In genomic region chr7:158133515-158134271, GRCh38 we compare ENCODE assay signal across 17 cellular contexts.
DNase-seq lines count a peak whose midpoint lies in the region; FAIRE-seq and TF ChIP-seq lines count a peak whose summit lies in the region.
"Had no signal": no experiment of that assay in that cellular context is flagged by ENCODE, and none has a peak within 500 bp of the region (broad histone marks: within the 10 kb centered on the region; RNA-seq: fewer than 3 reads in every experiment).

No MANE protein-coding gene starts in this region.

- H3K4ac ChIP-seq in H9 (ENCODE audit: low read depth, low read length) (no peak overlapping the region), H1 (replicated peaks; ENCODE audit: insufficient read length, low read depth, low read length) (no peak overlapping the region), mesendoderm (ENCODE audit: low read depth, low read length) (no peak overlapping the region)

- H2BK12ac ChIP-seq in H9 (ENCODE audit: insufficient read length, low read depth, low read length), result no peak overlapping the region
- H2BK12ac ChIP-seq in H1 (ENCODE audit: low read depth, low read length), result no peak overlapping the region

- H3K9ac ChIP-seq in H9 (ENCODE audit: extremely low read depth, insufficient read length, low read length) (no peak overlapping the region), H1 (replicated peaks in 1 of 4; ENCODE audit: extremely low read depth in 1 of 4, low read depth in 3 of 4, low read length in 3 of 4) (no peak overlapping the region), mesendoderm (ENCODE audit: low read length) (no peak overlapping the region)

- no peak overlapping the region; a peak in 1 of 7 replicates for H3K27ac Mint-ChIP-seq in H9
- H3K27ac Mint-ChIP-seq: B cell; CD4-positive, alpha-beta T cell; GM23338; HFFc6; IgD-negative memory B cell had no signal

- H2BK5ac ChIP-seq in H9 (ENCODE audit: insufficient read length, low read length), result no peak overlapping the region
- H2BK5ac ChIP-seq in H1 (ENCODE audit: low read depth, low read length), result no peak overlapping the region
- no peak overlapping the region for H2BK5ac ChIP-seq in mesendoderm (ENCODE audit: low read length)

- H4K91ac ChIP-seq in H9 (ENCODE audit: insufficient read length, low read depth, low read length), result no peak overlapping the region
- H4K91ac ChIP-seq in H1 (replicated peaks; ENCODE audit: insufficient read length, low read length), result no peak overlapping the region

- no peak for FAIRE-seq in H1 (lab: Jason Lieb, UNC)
- FAIRE-seq: A204.1 had no signal

- TF ChIP-seq POLR2A in H1 (IDR thresholded peaks at IDR 0.05; ENCODE audit: control extremely low read depth in 1 of 2, low read depth in 2 of 2, low read length in 2 of 2), result no peak
- TF ChIP-seq POLR2A in sigmoid colon (IDR thresholded peaks at IDR 0.05), result no peak

- no peak overlapping the region for H3K18ac ChIP-seq in H9 (ENCODE audit: insufficient read length, low read depth, low read length)
- no peak overlapping the region for H3K18ac ChIP-seq in H1 (ENCODE audit: extremely low read depth, low read length)
- H3K18ac ChIP-seq in mesendoderm (ENCODE audit: low read length), result no peak overlapping the region

- H4K5ac ChIP-seq in H9 (ENCODE audit: insufficient read length, low read depth, low read length), result no peak overlapping the region
- no peak overlapping the region for H4K5ac ChIP-seq in H1 (ENCODE audit: insufficient read length, low read depth, low read length)
- no peak overlapping the region for H4K5ac ChIP-seq in mesendoderm (ENCODE audit: low read length)

- peak; percentile 41 to 49; a peak in 3 of 4 replicates for TF ChIP-seq RAD21 in H1 (IDR thresholded peaks at IDR 0.05 in 1 of 2, conservative IDR thresholded peaks at IDR 0.05 in 1 of 2; ENCODE audit: low read depth in 2 of 2, low read length in 2 of 2)

- H2BK15ac ChIP-seq in H9 (ENCODE audit: low read depth, low read length), result no peak overlapping the region
- H2BK15ac ChIP-seq in H1 (ENCODE audit: low read length), result no peak overlapping the region
- H2BK15ac ChIP-seq in mesendoderm (replicated peaks; ENCODE audit: low read depth), result no peak overlapping the region

- POLR2A ChIA-PET in H1 (lab: Charles Lee; ENCODE audit: partially characterized antibody), result no interaction called here

- H3K9me3 Mint-ChIP-seq in H9, result no peaks in the 10 kb centered on the region
- H3K9me3 Mint-ChIP-seq: CD4-positive, alpha-beta T cell; IgD-negative memory B cell had no signal

- H3K14ac ChIP-seq in H9 (ENCODE audit: insufficient read depth, low read length) (no peak overlapping the region), H1 (ENCODE audit: insufficient read length) (no peak overlapping the region)

- H3K4me3 Mint-ChIP-seq in H9, result no peak overlapping the region
- H3K4me3 Mint-ChIP-seq: B cell; CD4-positive, alpha-beta T cell; GM23338; HFFc6; IgD-negative memory B cell had no signal

- H4K20me1 ChIP-seq in H9 (ENCODE audit: control insufficient read depth, insufficient read depth, insufficient read length) (no peaks in the 10 kb centered on the region), H1 (replicated peaks in 1 of 2; ENCODE audit: control insufficient read depth in 1 of 2, insufficient read depth in 2 of 2, low read length in 2 of 2) (peaks cover 0 to 14% of the 10 kb centered on the region in 2 experiments)

- H3K4me1 ChIP-seq in H9 (ENCODE audit: insufficient read depth, low read length) (no peaks in the 10 kb centered on the region), H1 (replicated peaks in 1 of 4; ENCODE audit: control insufficient read depth in 3 of 4, insufficient read depth in 4 of 4, low read length in 3 of 4) (no peaks in the 10 kb centered on the region; a peak in 1 of 7 replicates), mesendoderm (ENCODE audit: control insufficient read depth, low read depth, low read length) (no peaks in the 10 kb centered on the region), sigmoid colon (no peaks in the 10 kb centered on the region)

- H3K79me2 ChIP-seq in H9 (ENCODE audit: insufficient read depth, low read length), result no peaks in the 10 kb centered on the region
- H3K79me2 ChIP-seq in H1 (ENCODE audit: control insufficient read depth in 1 of 2, insufficient read depth in 2 of 2, low read length in 2 of 2), result no peaks in the 10 kb centered on the region; a peak in 1 of 4 replicates
- no peaks in the 10 kb centered on the region for H3K79me2 ChIP-seq in mesendoderm (ENCODE audit: control insufficient read depth, insufficient read depth, low read length)

- H3K4me3 ChIP-seq in H1 (ENCODE audit: extremely low read depth in 1 of 4, insufficient read depth in 2 of 4, low read depth in 3 of 4, low read length in 4 of 4) (no peak overlapping the region), mesendoderm (ENCODE audit: low read length) (no peak overlapping the region), sigmoid colon (no peak overlapping the region)
- H3K4me3 ChIP-seq: GM23338 had no signal

- no CpG with 5 or more reads among the region's 36 CpGs for WGBS in H9 (ENCODE audit: extremely low coverage, insufficient read length, low lambda C conversion rate)
- 88% methylated on average over 36 of the region's 36 CpGs; no CpG with 5 or more reads in 1 of the 2 experiments for WGBS in H1 (ENCODE audit: extremely low coverage in 1 of 2, insufficient coverage in 1 of 2, insufficient read length in 1 of 2, insufficient replicate concordance in 2 of 2, low coverage in 1 of 2, low lambda C conversion rate in 2 of 2, missing lambda C conversion rate in 1 of 2), 2 experiments
- WGBS in mesendoderm (ENCODE audit: extremely low coverage, insufficient coverage, low lambda C conversion rate), result no CpG with 5 or more reads among the region's 36 CpGs
- WGBS in sigmoid colon, 2 donors, result 90 to 94% methylated on average over 36 of the region's 36 CpGs

- no peaks in the 10 kb centered on the region for H3K9me3 ChIP-seq in H9 (ENCODE audit: control insufficient read depth, low read depth, low read length)
- H3K9me3 ChIP-seq in H1 (ENCODE audit: insufficient read depth in 2 of 2, low read depth in 1 of 2, low read length in 1 of 2), result peaks cover 37% of the 10 kb centered on the region in 2 experiments
- H3K9me3 ChIP-seq in sigmoid colon, result peaks cover 0 to 2% (median 0%) of the 10 kb centered on the region in 4 donors

- H2AK5ac ChIP-seq in H9 (ENCODE audit: insufficient read length, low read length), result no peak overlapping the region
- no peak overlapping the region for H2AK5ac ChIP-seq in H1 (ENCODE audit: low read depth, low read length)
- H2AK5ac ChIP-seq in mesendoderm (ENCODE audit: low read length), result no peak overlapping the region

- H3K23ac ChIP-seq in H9 (ENCODE audit: insufficient read length, low read depth, low read length) (no peak overlapping the region), H1 (ENCODE audit: insufficient read length) (no peak overlapping the region), mesendoderm (ENCODE audit: low read length) (no peak overlapping the region)

- H3K4me2 ChIP-seq in H9 (ENCODE audit: insufficient read depth, insufficient read length, low read length) (no peak overlapping the region), H1 (ENCODE audit: insufficient read depth in 1 of 2, low read depth in 2 of 2, low read length in 2 of 2) (no peak overlapping the region), mesendoderm (ENCODE audit: low read length) (no peak overlapping the region)
- H3K4me2 ChIP-seq: GM23338 had no signal

- H3K23me2 ChIP-seq in H9 (ENCODE audit: insufficient read length, low read depth, low read length, poor library complexity, severe bottlenecking), result no peaks in the 10 kb centered on the region
- peaks cover 26% of the 10 kb centered on the region for H3K23me2 ChIP-seq in H1 (ENCODE audit: low read depth, low read length)

- DNase-seq in H9 (peak; percentile 64), H1 (ENCODE audit: low read depth in 1 of 2, low spot score in 2 of 2) (peak in 1 of 2 experiments; percentile 58), mesendoderm (peak; percentile 4), sigmoid colon (peak; percentile 15), NCI-H748 treated with DMSO at 0.1 percent for 48 hours (lab: John Stamatoyannopoulos, UW) (no peak), activated gamma-delta T cell treated with Interleukin-2 at 50 U/mL for 16 hours (no peak)
- no peak for DNase-seq in activated CD4-positive, alpha-beta T cell treated with anti-CD3 and anti-CD28 coated beads for 1 hour
- DNase-seq: C1 segment of cervical spinal cord; Calu3; CD4-positive, alpha-beta T cell; DMS 273 treated with DMSO at 0.1 percent for 48 hours; HCEC 1CT; HFFc6 had no signal

- TF ChIP-seq EP300 in H1 (IDR thresholded peaks at IDR 0.05; ENCODE audit: borderline replicate concordance in 1 of 2, low read depth in 2 of 2, low read length in 2 of 2), result no peak
- no peak for TF ChIP-seq EP300 in sigmoid colon (IDR thresholded peaks at IDR 0.05)

- H3K79me1 ChIP-seq in H9 (ENCODE audit: insufficient read depth, low read depth, low read length, poor library complexity, severe bottlenecking) (no peaks in the 10 kb centered on the region), H1 (ENCODE audit: low read depth, low read length) (peaks cover 4% of the 10 kb centered on the region), mesendoderm (ENCODE audit: low read length) (no peaks in the 10 kb centered on the region)

- H4K8ac ChIP-seq in H9 (replicated peaks; ENCODE audit: insufficient read length, low read depth, low read length) (no peak overlapping the region), H1 (ENCODE audit: extremely low read depth, insufficient read depth, low read length) (0 out of 2 replicates have a peak overlapping the region, but pooled peaks have one; percentile 35), mesendoderm (ENCODE audit: low read depth, low read length) (no peak overlapping the region)

- H3K27me3 Mint-ChIP-seq in H9 (ENCODE audit: low read depth), result no peaks in the 10 kb centered on the region
- H3K27me3 Mint-ChIP-seq: B cell; CD4-positive, alpha-beta T cell; IgD-negative memory B cell had no signal

- CTCF ChIA-PET in H1 (lab: Charles Lee; ENCODE audit: partially characterized antibody), result interaction anchor here (1.2 kb wide), 1 partner anchor 18 kb away, joined by 3 read pairs; no protein-coding TSS in a partner anchor

- H3K27ac ChIP-seq in H9 (ENCODE audit: insufficient read length, low read depth, low read length) (no peak overlapping the region), H1 (ENCODE audit: low read depth, low read length) (no peak overlapping the region), mesendoderm (ENCODE audit: low read depth, low read length) (no peak overlapping the region), sigmoid colon (no peak overlapping the region)

- no peak overlapping the region for H2AFZ ChIP-seq in H9 (ENCODE audit: low read length)
- H2AFZ ChIP-seq in H1 (ENCODE audit: low read length), result no peak overlapping the region
- H2AFZ ChIP-seq: GM23338 had no signal

- peaks cover 0 to 3% (median 0%) of the 10 kb centered on the region in 4 experiments; a peak in 1 of 8 replicates for H3K36me3 ChIP-seq in H1 (ENCODE audit: control insufficient read depth in 2 of 4, insufficient read depth in 4 of 4, low read length in 3 of 4)
- no peaks in the 10 kb centered on the region for H3K36me3 ChIP-seq in mesendoderm (ENCODE audit: control insufficient read depth, insufficient read depth, low read length)
- no peaks in the 10 kb centered on the region for H3K36me3 ChIP-seq in sigmoid colon

- intact Hi-C loops in sigmoid colon (cut with DNase I), result no loop called here

- no peak overlapping the region for H2BK20ac ChIP-seq in H9 (ENCODE audit: low read depth, low read length, poor library complexity, severe bottlenecking)
- H2BK20ac ChIP-seq in H1 (ENCODE audit: low read length), result no peak overlapping the region

- TF ChIP-seq CTCF in H9 (conservative IDR thresholded peaks at IDR 0.05) (peak; percentile 48), H1 (IDR thresholded peaks at IDR 0.05; ENCODE audit: control extremely low read depth in 1 of 3, insufficient read depth in 1 of 3, low read depth in 1 of 3, low read length in 3 of 3) (peak; percentile 19 to 40 (median 38); a peak in 3 of 4 replicates), sigmoid colon (IDR thresholded peaks at IDR 0.05) (no peak)

- no peaks in the 10 kb centered on the region for H3K4me1 Mint-ChIP-seq in H9
- H3K4me1 Mint-ChIP-seq: B cell, GM23338, IgD-negative memory B cell had no signal

- no peak overlapping the region for H2BK120ac ChIP-seq in H9 (ENCODE audit: low read depth, low read length, poor library complexity, severe bottlenecking)
- H2BK120ac ChIP-seq in H1 (replicated peaks; ENCODE audit: low read depth, low read length), result no peak overlapping the region
- no peak overlapping the region for H2BK120ac ChIP-seq in mesendoderm (ENCODE audit: low read depth, low read length)

- H3K36me3 Mint-ChIP-seq in H9 (ENCODE audit: insufficient read depth in 1 of 3, low read depth in 3 of 3), result no peaks in the 10 kb centered on the region
- H3K36me3 Mint-ChIP-seq: IgD-negative memory B cell had no signal

- H3K56ac ChIP-seq in H9 (ENCODE audit: insufficient read length, low read depth, low read length), result no peak overlapping the region
- H3K56ac ChIP-seq in H1 (replicated peaks; ENCODE audit: insufficient read length, low read depth, low read length), result no peak overlapping the region
- no peak overlapping the region for H3K56ac ChIP-seq in mesendoderm (ENCODE audit: low read length)

- no peak overlapping the region for H3T11ph ChIP-seq in H9 (ENCODE audit: low read length)

- H3K27me3 ChIP-seq in H9 (ENCODE audit: insufficient read depth, low read length) (no peaks in the 10 kb centered on the region), H1 (replicated peaks in 1 of 4; ENCODE audit: control insufficient read depth in 3 of 4, extremely low read depth in 1 of 4, insufficient read depth in 3 of 4, low read length in 3 of 4) (no peaks in the 10 kb centered on the region), mesendoderm (ENCODE audit: insufficient read depth, low read length, poor library complexity) (no peaks in the 10 kb centered on the region), sigmoid colon (no peaks in the 10 kb centered on the region)

Comparison
In these comparisons a context has a peak if more than half of its experiments do, and no peak if none do; other contexts are left out.
1. DNase-seq: peak in H9 (single experiment), mesendoderm (single experiment) and sigmoid colon (single experiment); none in NCI-H748 treated with DMSO at 0.1 percent for 48 hours (single experiment), activated gamma-delta T cell treated with Interleukin-2 at 50 U/mL for 16 hours (single experiment) and activated CD4-positive, alpha-beta T cell treated with anti-CD3 and anti-CD28 coated beads for 1 hour (single experiment).
2. CTCF ChIP-seq: peak in H9 (single experiment) and H1 (3 of 3); none in sigmoid colon (0 of 4).